Comparison of ENCODE assay signal across 14 cellular contexts in the genomic region with DNA sequence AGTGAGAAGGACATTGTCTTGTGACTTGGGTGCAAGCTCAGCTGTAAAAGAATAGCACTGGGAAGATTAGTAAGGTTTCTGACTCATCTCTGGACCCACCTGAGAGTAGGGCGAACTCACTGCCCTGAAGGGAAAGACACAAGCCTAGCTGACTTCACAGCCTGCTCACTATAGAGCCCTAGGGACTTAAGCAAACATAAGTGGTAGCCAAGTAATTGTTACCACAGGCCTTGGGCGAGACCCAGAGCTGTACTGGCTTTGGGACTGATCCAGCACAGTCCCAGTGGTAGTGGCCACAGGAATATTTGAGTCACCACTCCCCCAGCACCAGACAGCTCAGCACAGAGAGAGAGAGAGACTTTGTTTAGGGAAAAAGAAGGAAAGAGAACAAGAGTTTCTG.
A peak's percentile ranks its signal among the peaks of the same experiment; 100 is the strongest.
DNase-seq lines count a peak whose midpoint lies in the region; ATAC-seq and TF ChIP-seq lines count a peak whose summit lies in the region.
"Had no signal": no experiment of that assay in that cellular context is flagged by ENCODE, and none has a peak within 500 bp of the region (broad histone marks: within the 10 kb centered on the region; RNA-seq: fewer than 3 reads in every experiment).

No MANE protein-coding gene starts in this region.

- no peak overlapping the region for H3K4me3 ChIP-seq in adipocyte (ENCODE audit: low read length)
- H3K4me3 ChIP-seq: K562 had no signal

- H3K9me3 Mint-ChIP-seq in mesothelial cell of epicardium, result peaks cover 42% of the 10 kb centered on the region

- no peak overlapping the region for H3K4me3 Mint-ChIP-seq in mesothelial cell of epicardium
- H3K4me3 Mint-ChIP-seq: neural crest cell had no signal

- H3K36me3 Mint-ChIP-seq in mesothelial cell of epicardium, result no peaks in the 10 kb centered on the region

- H3K4me1 ChIP-seq in adipocyte (ENCODE audit: control insufficient read depth, insufficient read depth, low read length), result peaks cover 9% of the 10 kb centered on the region

- peaks cover 5% of the 10 kb centered on the region for H3K27me3 ChIP-seq in adipocyte (replicated peaks; ENCODE audit: control insufficient read depth, insufficient read depth, low read length)

- H3K36me3 ChIP-seq in adipocyte (ENCODE audit: control insufficient read depth, insufficient read depth, low read length, severe bottlenecking), result no peaks in the 10 kb centered on the region

- H3K27me3 Mint-ChIP-seq in mesothelial cell of epicardium (ENCODE audit: low read depth), result no peaks in the 10 kb centered on the region

- DNase-seq in AG08395 (ENCODE audit: low spot score), result peak; percentile 13
- DNase-seq in adipocyte (ENCODE audit: low read depth), result peak; percentile 70
- DNase-seq in iris pigment epithelial cell (ENCODE audit: low read depth), result peak; percentile 57
- DNase-seq in stimulated activated CD4-positive, alpha-beta T cell treated with anti-CD3 and anti-CD28 coated beads, Interleukin-2, amount 100 ng/mL, for 24 hours, result no peak
- DNase-seq in mesothelial cell of epicardium (ENCODE audit: low spot score in 2 of 2, unreplicated experiment in 2 of 2), result no peak
- no peak for DNase-seq in NOMO-1 treated with dmso at 0.1 percent for 144 hours (lab: John Stamatoyannopoulos, UW; ENCODE audit: unreplicated experiment)
- DNase-seq: activated CD4-positive, alpha-beta T cell treated with anti-CD3 and anti-CD28 coated beads for 48 hours; activated gamma-delta T cell; effector CD8-positive, alpha-beta T cell; stimulated activated CD4-positive, alpha-beta T cell treated with anti-CD3 and anti-CD28 coated beads, Interleukin-1b, Interleukin-23, amount 100 ng/mL, for 48 hours had no signal

- no peaks in the 10 kb centered on the region for H3K4me1 Mint-ChIP-seq in mesothelial cell of epicardium
- H3K4me1 Mint-ChIP-seq: neural crest cell had no signal

- no peak overlapping the region for H3K27ac Mint-ChIP-seq in mesothelial cell of epicardium

- H3K9ac ChIP-seq in adipocyte (ENCODE audit: low read length), result no peak overlapping the region

- no peak for TF ChIP-seq CTCF in mesothelial cell of epicardium (IDR thresholded peaks at IDR 0.05; ENCODE audit: unreplicated experiment)

- ATAC-seq in HG02798 (IDR thresholded peaks at IDR 0.05; ENCODE audit: poor library complexity, unreplicated experiment), result peak; percentile 43
- ATAC-seq in GM18861 (IDR thresholded peaks at IDR 0.05; ENCODE audit: unreplicated experiment), result no peak
- ATAC-seq: K562 had no signal

- peaks cover 23% of the 10 kb centered on the region for H3K9me3 ChIP-seq in adipocyte (ENCODE audit: control insufficient read depth, low read length)

Comparison
In these comparisons a context has a peak if more than half of its experiments do, and no peak if none do; other contexts are left out.
1. DNase-seq: peak in AG08395 (single experiment), adipocyte (single experiment) and iris pigment epithelial cell (single experiment); none in stimulated activated CD4-positive, alpha-beta T cell treated with anti-CD3 and anti-CD28 coated beads, Interleukin-2, amount 100 ng/mL, for 24 hours (0 of 2), mesothelial cell of epicardium (0 of 2) and NOMO-1 treated with dmso at 0.1 percent for 144 hours (single experiment).